Comparison of ENCODE assay signal across 22 cellular contexts in genomic region chr1:205971082-205971481, GRCh38. TPM values are rescaled to one million over a fixed set of nuclear protein-coding genes. Genes with fewer than 3 reads are reported as not detected.
A peak's percentile ranks its signal among the peaks of the same experiment; 100 is the strongest.
DNase-seq lines count a peak whose midpoint lies in the region; ATAC-seq and TF ChIP-seq lines count a peak whose summit lies in the region.
"Had no signal": no experiment of that assay in that cellular context is flagged by ENCODE, and none has a peak within 500 bp of the region (broad histone marks: within the 10 kb centered on the region; RNA-seq: fewer than 3 reads in every experiment).

No MANE protein-coding gene starts in this region.

- DNase-seq in left ventricle myocardium superior: no peak
- DNase-seq in left cardiac atrium: no peak
- peak; percentile 36 for DNase-seq in SK-MEL-5 (ENCODE audit: low read depth, low spot score)
- DNase-seq in renal cortical epithelial cell (ENCODE audit: low read depth): peak; percentile 56
- no peak for DNase-seq in DMS 273 (lab: John Stamatoyannopoulos, UW; ENCODE audit: unreplicated experiment)
- no peak for DNase-seq in breast epithelium (ENCODE audit: low spot score in 2 of 2)
- DNase-seq: ACHN; COR-L47; GF-D8; GM23248; KBM-7; MV-4-11; NCI-H1417; NCI-H187 treated with DMSO at 0.1 percent for 48 hours; NCI-H510A; NCI-H748 treated with DMSO at 0.1 percent for 48 hours; NK-92 treated with Interleukin-12 subunit alpha and Interleukin-12 subunit beta, amount 100 ng/mL, for 24 hours; SHP77 treated with DMSO at 0.1 percent for 48 hours had no signal

- TF ChIP-seq POLR2A in breast epithelium (IDR thresholded peaks at IDR 0.05): no peak

- no peak for TF ChIP-seq CTCF in breast epithelium (IDR thresholded peaks at IDR 0.05)

- in situ Hi-C loops in SK-MEL-5 (cut with HindIII; ENCODE audit: low pct_unique_long_range_greater_than_20kb, low sequenced_read_pairs): no loop called here

- no peak overlapping the region for H3K4me3 ChIP-seq in breast epithelium
- H3K4me3 ChIP-seq: GM23248, HAP-1 had no signal

- peak; percentile 16 for ATAC-seq in left ventricle myocardium superior
- no peak for ATAC-seq in left cardiac atrium
- no peak for ATAC-seq in GM18909 (IDR thresholded peaks at IDR 0.05; ENCODE audit: poor library complexity, unreplicated experiment)
- ATAC-seq: HepG2, SK-N-SH treated with all-trans-retinoic acid at 6 μM for 48 hours had no signal

- H3K9me3 ChIP-seq in breast epithelium: no peaks in the 10 kb centered on the region
- H3K9me3 ChIP-seq: HAP-1 had no signal

- intact Hi-C loops in left ventricle myocardium superior (cut with micrococcal nuclease) (loop anchor here (10.0 kb wide), 1 partner anchor 176 kb away; no protein-coding TSS in a partner anchor), left cardiac atrium (cut with DNase I) (loop anchor here in 1 of 2 donors (10.0 kb wide), 1 partner anchor 306 kb away; no protein-coding TSS in a partner anchor), breast epithelium (cut with DNase I; ENCODE audit: low total_unique reads) (loop anchor here (10.0 kb wide), 1 partner anchor 176 kb away; no protein-coding TSS in a partner anchor)

- no peaks in the 10 kb centered on the region for H3K27me3 ChIP-seq in breast epithelium

- H3K36me3 ChIP-seq in breast epithelium: no peaks in the 10 kb centered on the region
- H3K36me3 ChIP-seq: HAP-1 had no signal

- H3K4me1 ChIP-seq in breast epithelium: no peaks in the 10 kb centered on the region
- H3K4me1 ChIP-seq: HAP-1 had no signal

- H3K27ac ChIP-seq in breast epithelium: no peak overlapping the region
- H3K27ac ChIP-seq: GM23248 had no signal

RNA-seq across cellular contexts. Expression of gene SLC26A9, which starts 27.8 kb away (rescaled TPM):
- total RNA-seq in left ventricle myocardium superior: 34.0 TPM
- total RNA-seq in left cardiac atrium: 10 to 100 TPM; 11.3 to 25.4 TPM
- not detected in 2 replicates for total RNA-seq in SK-MEL-5 (2014; rRNA removed; shearing (Covaris generic))
- not detected in 2 replicates for polyA plus RNA-seq in SK-MEL-5 (2015; cell fraction: cytosol; rRNA removed)
- not detected in 2 replicates for polyA plus RNA-seq in SK-MEL-5 (2015; cell fraction: nucleus; rRNA removed)
- total RNA-seq in renal cortical epithelial cell: 0.05 TPM in 1 of 2 replicates, not detected in the other
- not detected for total RNA-seq in breast epithelium
- total RNA-seq: GM23248 had no signal
- polyA plus RNA-seq: GM23248 had no signal

RNA-seq across cellular contexts. Expression of gene RAB7B, which starts 32.1 kb away (rescaled TPM):
- total RNA-seq in left ventricle myocardium superior (1.6 TPM), left cardiac atrium (1 to 10 TPM; 2.4 to 4.5 TPM), renal cortical epithelial cell (1.1 and 1.2 TPM in 2 replicates), breast epithelium (1 to 10 TPM; 1.3 to 6.6 (median 2.9) TPM)
- total RNA-seq in SK-MEL-5 (2014; rRNA removed; shearing (Covaris generic)): 2.6 and 3.4 TPM in 2 replicates
- polyA plus RNA-seq in SK-MEL-5 (2015; cell fraction: cytosol; rRNA removed): 4.0 and 8.9 TPM in 2 replicates
- 2.1 and 4.6 TPM in 2 replicates for polyA plus RNA-seq in SK-MEL-5 (2015; cell fraction: nucleus; rRNA removed)

RNA-seq across cellular contexts. Expression of gene CTSE, which starts 52.6 kb away (rescaled TPM):
- total RNA-seq in left ventricle myocardium superior (0.15 TPM), left cardiac atrium (not detected), renal cortical epithelial cell (0.10 and 6.4 TPM in 2 replicates), breast epithelium (under 1 TPM in 1 of 3 donors, not detected in 2; under 0.01 TPM)
- total RNA-seq in SK-MEL-5 (2014; rRNA removed; shearing (Covaris generic)): 0.19 TPM in 1 of 2 replicates, not detected in the other
- polyA plus RNA-seq in SK-MEL-5 (2015; cell fraction: cytosol; rRNA removed): 0.18 and 0.32 TPM in 2 replicates
- not detected in 2 replicates for polyA plus RNA-seq in SK-MEL-5 (2015; cell fraction: nucleus; rRNA removed)
- total RNA-seq: GM23248 had no signal
- polyA plus RNA-seq: GM23248 had no signal

Comparison
In these comparisons a context has a peak if more than half of its experiments do, and no peak if none do; other contexts are left out.
1. DNase-seq: peak in SK-MEL-5 (single experiment) and renal cortical epithelial cell (single experiment); none in left ventricle myocardium superior (single experiment), left cardiac atrium (single experiment), DMS 273 (single experiment) and breast epithelium (0 of 2).
2. RNA of gene SLC26A9, which starts 27.8 kb away (total RNA-seq): 34.0 TPM in left ventricle myocardium superior (single experiment) and 11.3 to 25.4 TPM in left cardiac atrium; 0.05 TPM in renal cortical epithelial cell, not detected in SK-MEL-5 and not detected in breast epithelium; every median in the first group is over 10 times any median in the second.